11 cellular contexts compared by ENCODE assay signal in genomic region chr3:141840737-141841544, GRCh38. TPM values are rescaled to one million over a fixed set of nuclear protein-coding genes. Genes with fewer than 3 reads are reported as not detected.
DNase-seq lines count a peak whose midpoint lies in the region; ATAC-seq and TF ChIP-seq lines count a peak whose summit lies in the region.
"Had no signal": no experiment of that assay in that cellular context is flagged by ENCODE, and none has a peak within 500 bp of the region (broad histone marks: within the 10 kb centered on the region; RNA-seq: fewer than 3 reads in every experiment).

No MANE protein-coding gene starts in this region.

- H3K27ac Mint-ChIP-seq in activated naive CD4-positive, alpha-beta T cell treated with anti-CD3 and anti-CD28 coated beads for 36 hours = peak overlapping the region; percentile 66

- peak; percentile 37 for DNase-seq in activated naive CD4-positive, alpha-beta T cell treated with anti-CD3 and anti-CD28 coated beads for 36 hours
- DNase-seq in activated naive CD4-positive, alpha-beta T cell (lab: John Stamatoyannopoulos, UW) = no peak
- DNase-seq in RWPE1 (ENCODE audit: low spot score) (peak; percentile 59), epithelial cell of prostate (ENCODE audit: low read depth, low spot score) (peak; percentile 73), NCI-H2171 treated with DMSO at 0.1 percent for 48 hours (lab: John Stamatoyannopoulos, UW) (no peak)
- peak; percentile 32 for DNase-seq in stimulated activated CD8-positive, alpha-beta memory T cell treated with anti-CD3 and anti-CD28 coated beads, Interleukin-4, amount 100 ng/mL, for 48 hours
- DNase-seq: BE2C; NCI-H1417; NK-92 treated with Interleukin-12 subunit alpha and Interleukin-12 subunit beta, amount 100 ng/mL, for 24 hours had no signal

- no peak for ATAC-seq in GM21360 (IDR thresholded peaks at IDR 0.05; ENCODE audit: unreplicated experiment)
- ATAC-seq in HG03139 (IDR thresholded peaks at IDR 0.05; ENCODE audit: unreplicated experiment) = no peak

- H3K27me3 Mint-ChIP-seq in activated naive CD4-positive, alpha-beta T cell treated with anti-CD3 and anti-CD28 coated beads for 36 hours (ENCODE audit: low read depth) = no peaks in the 10 kb centered on the region

- no peaks in the 10 kb centered on the region for H3K36me3 Mint-ChIP-seq in activated naive CD4-positive, alpha-beta T cell treated with anti-CD3 and anti-CD28 coated beads for 36 hours (ENCODE audit: low read depth)

- H3K27ac ChIP-seq in RWPE1 (peak overlapping the region; percentile 96), epithelial cell of prostate (peak overlapping the region; percentile 67)

- CTCF ChIA-PET in activated naive CD4-positive, alpha-beta T cell treated with anti-CD3 and anti-CD28 coated beads for 36 hours (lab: Charles Lee) = interaction anchor here (0.6 to 0.9 kb wide), 3 partner anchors 43 to 389 kb away, joined by 3 to 4 read pairs (median 4); no protein-coding TSS in a partner anchor
- CTCF ChIA-PET in RWPE1 (lab: Yijun Ruan, JAX) = interaction anchor here (0.6 to 0.9 kb wide), 4 partner anchors 11 to 88 kb away, joined by 3 to 5 read pairs (median 4); no protein-coding TSS in a partner anchor

- TF ChIP-seq CTCF in RWPE1 (conservative IDR thresholded peaks at IDR 0.05; ENCODE audit: low read depth) = no peak

- peaks cover 13% of the 10 kb centered on the region for H3K4me1 Mint-ChIP-seq in activated naive CD4-positive, alpha-beta T cell treated with anti-CD3 and anti-CD28 coated beads for 36 hours (ENCODE audit: low read depth)

- POLR2A ChIA-PET in RWPE1 (lab: Yijun Ruan, JAX; ENCODE audit: low non-redundant PET) = no interaction called here

- intact Hi-C loops in activated naive CD4-positive, alpha-beta T cell treated with anti-CD3 and anti-CD28 coated beads for 36 hours (cut with micrococcal nuclease) = loop anchor here (1.0 kb wide), 3 partner anchors 34 to 102 kb away; no protein-coding TSS in a partner anchor

- H3K9me3 Mint-ChIP-seq in activated naive CD4-positive, alpha-beta T cell treated with anti-CD3 and anti-CD28 coated beads for 36 hours = no peaks in the 10 kb centered on the region

- no peak overlapping the region for H3K4me3 Mint-ChIP-seq in activated naive CD4-positive, alpha-beta T cell treated with anti-CD3 and anti-CD28 coated beads for 36 hours

RNA-seq across cellular contexts. Expression of gene ATP1B3, which starts 35.5 kb away (rescaled TPM):
- total RNA-seq in activated naive CD4-positive, alpha-beta T cell treated with anti-CD3 and anti-CD28 coated beads for 36 hours = 100 to 1,000 TPM; 106 to 119 TPM

Comparison
In these comparisons a context has a peak if more than half of its experiments do, and no peak if none do; other contexts are left out.
1. DNase-seq: peak in activated naive CD4-positive, alpha-beta T cell treated with anti-CD3 and anti-CD28 coated beads for 36 hours (single experiment), RWPE1 (single experiment), epithelial cell of prostate (single experiment) and stimulated activated CD8-positive, alpha-beta memory T cell treated with anti-CD3 and anti-CD28 coated beads, Interleukin-4, amount 100 ng/mL, for 48 hours (single experiment); none in activated naive CD4-positive, alpha-beta T cell (0 of 4) and NCI-H2171 treated with DMSO at 0.1 percent for 48 hours (single experiment).